Comparison of ENCODE assay signal across 22 cellular contexts in genomic region chr7:83941300-83941699, GRCh38.
DNase-seq lines count a peak whose midpoint lies in the region; ATAC-seq and TF ChIP-seq lines count a peak whose summit lies in the region.
"Had no signal": no experiment of that assay in that cellular context is flagged by ENCODE, and none has a peak within 500 bp of the region (broad histone marks: within the 10 kb centered on the region; RNA-seq: fewer than 3 reads in every experiment).

No MANE protein-coding gene starts in this region.

- H3K4me3 Mint-ChIP-seq in GM23338 (no peak overlapping the region), neural progenitor cell (no peak overlapping the region)
- H3K4me3 Mint-ChIP-seq: B cell, CD14-positive monocyte had no signal

- H3K79me2 ChIP-seq in GM23338 (replicated peaks; ENCODE audit: insufficient read depth), result no peaks in the 10 kb centered on the region
- H3K79me2 ChIP-seq in neural progenitor cell (ENCODE audit: low read depth), result no peaks in the 10 kb centered on the region

- H3K4me3 ChIP-seq in GM23338, result no peak overlapping the region
- H3K4me3 ChIP-seq in neural progenitor cell, result no peak overlapping the region
- H3K4me3 ChIP-seq: Peyer's patch had no signal

- H3K27ac ChIP-seq in GM23338 (ENCODE audit: low read depth) (no peak overlapping the region), cingulate gyrus (ENCODE audit: low read depth, low read length) (peak overlapping the region; percentile 43), neural progenitor cell (no peak overlapping the region)
- H3K27ac ChIP-seq: KMS-11, Peyer's patch had no signal

- no peak for TF ChIP-seq CTCF in GM23338 (conservative IDR thresholded peaks at IDR 0.05; ENCODE audit: low read depth in 2 of 2)
- no peak for TF ChIP-seq CTCF in neural progenitor cell (IDR thresholded peaks at IDR 0.05)

- H3F3A ChIP-seq in GM23338 (replicated peaks; ENCODE audit: low read depth) (no peaks in the 10 kb centered on the region), neural progenitor cell (ENCODE audit: low read depth) (no peaks in the 10 kb centered on the region)

- H3K36me3 Mint-ChIP-seq in GM23338 (ENCODE audit: low read depth) (no peaks in the 10 kb centered on the region), neural progenitor cell (no peaks in the 10 kb centered on the region)
- H3K36me3 Mint-ChIP-seq: CD14-positive monocyte had no signal

- H3K4me1 Mint-ChIP-seq in GM23338 (0 out of 3 replicates have a peak, but pooled peaks cover 2% of the 10 kb centered on the region), neural progenitor cell (peaks cover 6% of the 10 kb centered on the region)
- H3K4me1 Mint-ChIP-seq: B cell had no signal

- H3K4me2 ChIP-seq in GM23338 (no peak overlapping the region), neural progenitor cell (no peak overlapping the region)
- H3K4me2 ChIP-seq: KMS-11 had no signal

- H4K20me1 ChIP-seq in GM23338 (replicated peaks; ENCODE audit: insufficient read depth) (no peaks in the 10 kb centered on the region), neural progenitor cell (ENCODE audit: low read depth) (no peaks in the 10 kb centered on the region)

- H3K9me3 ChIP-seq in neural progenitor cell (ENCODE audit: low read depth), result no peaks in the 10 kb centered on the region
- H3K9me3 ChIP-seq: Peyer's patch had no signal

- H3K36me3 ChIP-seq in GM23338 (ENCODE audit: insufficient read depth) (no peaks in the 10 kb centered on the region), neural progenitor cell (no peaks in the 10 kb centered on the region)
- H3K36me3 ChIP-seq: Peyer's patch had no signal

- H3K4me1 ChIP-seq in GM23338 (ENCODE audit: insufficient read depth) (no peaks in the 10 kb centered on the region), neural progenitor cell (no peaks in the 10 kb centered on the region)
- H3K4me1 ChIP-seq: Peyer's patch had no signal

- ATAC-seq in GM23338, result no peak
- ATAC-seq: HCT116, Right ventricle myocardium inferior had no signal

- no peaks in the 10 kb centered on the region for H3K9me2 ChIP-seq in GM23338 (ENCODE audit: insufficient read depth)

- H3K9ac ChIP-seq in neural progenitor cell, result no peak overlapping the region
- H3K9ac ChIP-seq: KMS-11 had no signal

- H3K9me3 Mint-ChIP-seq in GM23338 (no peaks in the 10 kb centered on the region), neural progenitor cell (no peaks in the 10 kb centered on the region)

- H3K27me3 Mint-ChIP-seq in GM23338 (ENCODE audit: insufficient read depth, low read depth, poor library complexity) (peaks cover under 1% of the 10 kb centered on the region), neural progenitor cell (ENCODE audit: insufficient read depth, low read depth) (no peaks in the 10 kb centered on the region)
- H3K27me3 Mint-ChIP-seq: B cell had no signal

- DNase-seq in GM23338 (ENCODE audit: low spot score), result no peak
- DNase-seq in medulla oblongata (ENCODE audit: extremely low spot score), result peak; percentile 60
- DNase-seq in renal cortical epithelial cell (ENCODE audit: low read depth), result peak; percentile 3
- no peak for DNase-seq in GM19238 (ENCODE audit: insufficient read length, low spot score)
- no peak for DNase-seq in activated CD4-positive, alpha-beta T cell treated with anti-CD3 and anti-CD28 coated beads for 48 hours
- no peak for DNase-seq in activated naive CD4-positive, alpha-beta T cell (lab: John Stamatoyannopoulos, UW)
- DNase-seq in neural progenitor cell (ENCODE audit: low spot score), result no peak
- DNase-seq: DMS53, GDM1, GOT3, NCI-H1105, NCI-H146, NCI-H2029, NCI-H524 treated with DMSO at 0.1 percent for 48 hours, NCI-H82, Peyer's patch had no signal

- no peak overlapping the region for H3K27ac Mint-ChIP-seq in GM23338
- no peak overlapping the region for H3K27ac Mint-ChIP-seq in neural progenitor cell
- H3K27ac Mint-ChIP-seq: B cell, CD14-positive monocyte had no signal

- H3K27me3 ChIP-seq in GM23338 (ENCODE audit: insufficient read depth) (no peaks in the 10 kb centered on the region), neural progenitor cell (no peaks in the 10 kb centered on the region)
- H3K27me3 ChIP-seq: Peyer's patch had no signal

- 0 out of 2 replicates have a peak overlapping the region, but pooled peaks have one; percentile 4 for H2AFZ ChIP-seq in GM23338
- no peak overlapping the region for H2AFZ ChIP-seq in neural progenitor cell (replicated peaks)

TF ChIP-seq in GM23338, 12 proteins besides CTCF, POLR2A, EP300 and RAD21:
- TF ChIP-seq NANOG (IDR thresholded peaks at IDR 0.05; ENCODE audit: borderline replicate concordance) (no peak), ZNF331 (CRISPR knock-in tag; IDR thresholded peaks at IDR 0.05; ENCODE audit: low read depth) (no peak), CREB1 (CRISPR knock-in tag; IDR thresholded peaks at IDR 0.05; ENCODE audit: low read depth) (no peak), EZH2phosphoT487 (IDR thresholded peaks at IDR 0.05; ENCODE audit: unreplicated experiment) (no peak), ZNF462 (CRISPR knock-in tag; IDR thresholded peaks at IDR 0.05) (no peak), EZH2 (IDR thresholded peaks at IDR 0.05; ENCODE audit: low read depth, unreplicated experiment) (no peak), STAT1 (IDR thresholded peaks at IDR 0.05; ENCODE audit: unreplicated experiment) (no peak), ETS1 (IDR thresholded peaks at IDR 0.05) (no peak), ZNF114 (CRISPR knock-in tag; IDR thresholded peaks at IDR 0.05) (no peak)

Comparison
In these comparisons a context has a peak if more than half of its experiments do, and no peak if none do; other contexts are left out.
1. DNase-seq: peak in medulla oblongata (single experiment) and renal cortical epithelial cell (single experiment); none in GM23338 (single experiment), GM19238 (single experiment), activated CD4-positive, alpha-beta T cell treated with anti-CD3 and anti-CD28 coated beads for 48 hours (single experiment), activated naive CD4-positive, alpha-beta T cell (0 of 4) and neural progenitor cell (single experiment).